9 cellular contexts compared by ENCODE assay signal in the genomic region with DNA sequence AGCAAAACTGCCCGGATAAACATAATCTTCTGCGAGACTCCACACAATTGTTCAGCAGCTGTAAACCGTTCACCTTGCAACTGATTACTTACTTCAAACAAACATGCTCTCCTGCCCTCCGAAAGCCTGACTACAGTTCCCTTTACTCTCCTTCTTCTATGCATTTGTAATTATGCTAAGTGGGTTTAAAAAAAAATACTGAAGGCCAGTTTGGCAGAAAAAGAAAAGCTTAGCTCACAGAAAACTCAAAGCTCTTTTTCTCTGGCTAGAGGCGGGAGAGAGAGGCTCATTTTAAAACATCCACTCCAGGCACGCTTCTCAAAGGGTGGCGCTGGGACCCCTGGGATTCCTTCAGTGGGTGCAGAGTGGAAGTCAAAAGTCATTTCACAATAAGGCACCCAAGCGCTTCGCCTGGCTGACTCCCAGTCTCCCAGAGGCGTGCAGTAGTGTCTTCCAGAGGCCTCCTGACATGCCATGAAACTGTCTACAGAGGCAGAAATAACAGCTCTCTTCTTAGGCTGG. TPM values are rescaled to one million over a fixed set of nuclear protein-coding genes. Genes with fewer than 3 reads are reported as not detected.
DNase-seq lines count a peak whose midpoint lies in the region; ATAC-seq and TF ChIP-seq lines count a peak whose summit lies in the region.
"Had no signal": no experiment of that assay in that cellular context is flagged by ENCODE, and none has a peak within 500 bp of the region (broad histone marks: within the 10 kb centered on the region; RNA-seq: fewer than 3 reads in every experiment).

No MANE protein-coding gene starts in this region.

- TF ChIP-seq CTCF in SU-DHL-6 (IDR thresholded peaks at IDR 0.05; ENCODE audit: insufficient read depth, low read length, poor library complexity, severe bottlenecking) (no peak), fibroblast of the aortic adventitia (IDR thresholded peaks at IDR 0.05; ENCODE audit: insufficient read depth, low read length) (no peak), neutrophil (IDR thresholded peaks at IDR 0.05) (no peak)

- peaks cover 11% of the 10 kb centered on the region; the same call in 1 of the 2 replicates for H3F3A ChIP-seq in SU-DHL-6 (ENCODE audit: insufficient read depth)

- H3K27me3 ChIP-seq in SU-DHL-6 (ENCODE audit: low read length) = no peaks in the 10 kb centered on the region
- no peaks in the 10 kb centered on the region for H3K27me3 ChIP-seq in neutrophil

- no peaks in the 10 kb centered on the region for H3K9me3 ChIP-seq in SU-DHL-6 (ENCODE audit: insufficient read depth, low read length)
- no peaks in the 10 kb centered on the region for H3K9me3 ChIP-seq in neutrophil

- no peak overlapping the region for H2AFZ ChIP-seq in SU-DHL-6 (ENCODE audit: low read depth, low read length, severe bottlenecking)

- H3K9ac ChIP-seq in SU-DHL-6 (ENCODE audit: low read length) = peak overlapping the region; percentile 67

- H3K27ac ChIP-seq in SU-DHL-6 (ENCODE audit: low read depth, low read length) (peak overlapping the region; percentile 72), neutrophil (peak overlapping the region; percentile 92)
- H3K27ac ChIP-seq: KMS-11 had no signal

- ATAC-seq in HG03354 (IDR thresholded peaks at IDR 0.05; ENCODE audit: poor library complexity, severe bottlenecking, unreplicated experiment) = no peak

- no peaks in the 10 kb centered on the region for H3K36me3 ChIP-seq in SU-DHL-6 (ENCODE audit: low read length)
- peaks cover 5% of the 10 kb centered on the region for H3K36me3 ChIP-seq in neutrophil

- H4K20me1 ChIP-seq in SU-DHL-6 (ENCODE audit: low read depth, low read length) = no peaks in the 10 kb centered on the region

- H3K9me2 ChIP-seq in SU-DHL-6 (replicated peaks; ENCODE audit: insufficient read depth, low read length) = no peaks in the 10 kb centered on the region

- peaks cover 30 to 31% of the 10 kb centered on the region in 2 experiments for H3K4me1 ChIP-seq in neutrophil (ENCODE audit: control insufficient read depth in 1 of 2, insufficient read depth in 1 of 2, low read depth in 1 of 2, low read length in 1 of 2)

- H3K79me2 ChIP-seq in SU-DHL-6 (ENCODE audit: insufficient read depth, low read length) = peaks cover 32% of the 10 kb centered on the region

- peak overlapping the region; percentile 71 for H3K4me3 ChIP-seq in SU-DHL-6 (ENCODE audit: insufficient read depth, low read length, poor library complexity, severe bottlenecking)
- H3K4me3 ChIP-seq in fibroblast of the aortic adventitia (ENCODE audit: low read depth, low read length) = peak overlapping the region; percentile 79
- H3K4me3 ChIP-seq in neutrophil (ENCODE audit: low read depth in 1 of 2, low read length in 1 of 2) = peak overlapping the region; percentile 80 to 89

- peak overlapping the region; percentile 69 for H3K4me2 ChIP-seq in SU-DHL-6 (ENCODE audit: low read depth, low read length, poor library complexity, severe bottlenecking)

- peak; percentile 62 for DNase-seq in EH (ENCODE audit: low read depth)
- DNase-seq in fibroblast of the aortic adventitia (ENCODE audit: low read depth) = peak; percentile 34
- no peak for DNase-seq in hypothalamus (lab: John Stamatoyannopoulos, UW)
- no peak for DNase-seq in nucleus accumbens (lab: John Stamatoyannopoulos, UW)
- no peak for DNase-seq in NCI-H510A treated with DMSO at 0.1 percent for 48 hours (lab: John Stamatoyannopoulos, UW)

RNA-seq across cellular contexts. Expression of gene DHRSX, which starts 1.9 kb away (rescaled TPM):
- 17.5 and 38.8 TPM in 2 replicates for total RNA-seq in fibroblast of the aortic adventitia (ENCODE audit: low replicate concordance)

RNA-seq across cellular contexts. Expression of gene ZBED1, which starts 1.9 kb away (rescaled TPM):
- 19.0 and 25.3 TPM in 2 replicates for total RNA-seq in fibroblast of the aortic adventitia (ENCODE audit: low replicate concordance)

Comparison
In these comparisons a context has a peak if more than half of its experiments do, and no peak if none do; other contexts are left out.
1. DNase-seq: peak in EH (single experiment) and fibroblast of the aortic adventitia (single experiment); none in hypothalamus (0 of 51), nucleus accumbens (0 of 56) and NCI-H510A treated with DMSO at 0.1 percent for 48 hours (single experiment).
2. Peak in every context shown above with its lines, with median percentiles within 50 percentile points of each other: H3K4me3 ChIP-seq.